1 cellular context compared by ENCODE assay signal in genomic region chr2:54330226-54331094, GRCh38.
TF ChIP-seq lines count a peak whose summit lies in the region.

No MANE protein-coding gene starts in this region.

TF ChIP-seq in HepG2, 621 proteins besides CTCF, POLR2A, EP300 and RAD21 (continued from another document):
- TF ChIP-seq NFAT5 (CRISPR knock-in tag; IDR thresholded peaks at IDR 0.05) (peak; percentile 93), ZBTB49 (CRISPR knock-in tag; IDR thresholded peaks at IDR 0.05; ENCODE audit: borderline replicate concordance) (no peak), MBD4 (IDR thresholded peaks at IDR 0.05; ENCODE audit: borderline replicate concordance, low read length) (no peak), HCFC1 (IDR thresholded peaks at IDR 0.05; ENCODE audit: low read depth, low read length) (no peak; the same call in 1 of the 2 replicates), SNRNP70 (IDR thresholded peaks at IDR 0.05; ENCODE audit: low read depth, low read length) (no peak), CHD4 (IDR thresholded peaks at IDR 0.05; ENCODE audit: borderline replicate concordance, low read length) (no peak), FOXO1 (CRISPR knock-in tag; IDR thresholded peaks at IDR 0.05) (peak; percentile 64; the same call in 1 of the 2 replicates), ZNF790 (CRISPR knock-in tag; IDR thresholded peaks at IDR 0.05; ENCODE audit: borderline replicate concordance) (no peak), ZNF230 (CRISPR knock-in tag; IDR thresholded peaks at IDR 0.05) (peak; percentile 94), NR1H2 (CRISPR knock-in tag; IDR thresholded peaks at IDR 0.05; ENCODE audit: borderline replicate concordance, low read depth) (no peak), E2F1 (CRISPR knock-in tag; IDR thresholded peaks at IDR 0.05) (peak; percentile 68), SATB2 (CRISPR knock-in tag; IDR thresholded peaks at IDR 0.05) (peak; percentile 92), ZNF280B (CRISPR knock-in tag; IDR thresholded peaks at IDR 0.05; ENCODE audit: borderline replicate concordance) (peak; percentile 93), XRCC5 (optimal IDR thresholded peaks at IDR 0.05; ENCODE audit: low read length) (peak; percentile 85), NONO (IDR thresholded peaks at IDR 0.05) (no peak), NONO (CRISPR knock-in tag; conservative IDR thresholded peaks at IDR 0.05) (peak; percentile 77), ZNF614 (CRISPR knock-in tag; IDR thresholded peaks at IDR 0.05; ENCODE audit: borderline replicate concordance) (no peak; the same call in 1 of the 2 replicates), ZNF207 (IDR thresholded peaks at IDR 0.05; ENCODE audit: borderline replicate concordance) (no peak), ZNF33B (CRISPR knock-in tag; IDR thresholded peaks at IDR 0.05) (peak; percentile 96; the same call in 1 of the 2 replicates), ATM (IDR thresholded peaks at IDR 0.05; ENCODE audit: borderline replicate concordance) (no peak), PRDM4 (CRISPR knock-in tag; IDR thresholded peaks at IDR 0.05; ENCODE audit: borderline replicate concordance) (no peak; the same call in 1 of the 2 replicates), HNF4A (CRISPR knock-in tag; IDR thresholded peaks at IDR 0.05) (0 out of 2 replicates have a peak, but pooled peaks have one; percentile 3), SP5 (CRISPR knock-in tag; IDR thresholded peaks at IDR 0.05; ENCODE audit: borderline replicate concordance, low read depth) (0 out of 2 replicates have a peak, but pooled peaks have one; percentile 26), MYC (CRISPR knock-in tag; IDR thresholded peaks at IDR 0.05; ENCODE audit: borderline replicate concordance) (peak; percentile 79; the same call in 1 of the 2 replicates), ZNF777 (CRISPR knock-in tag; IDR thresholded peaks at IDR 0.05) (peak; percentile 98), ZFAT (CRISPR knock-in tag; conservative IDR thresholded peaks at IDR 0.05) (peak; percentile 54; the same call in 1 of the 2 replicates), HNRNPK (IDR thresholded peaks at IDR 0.05; ENCODE audit: low read depth, low read length, poor library complexity, severe bottlenecking) (no peak), KMT2B (CRISPR knock-in tag; IDR thresholded peaks at IDR 0.05) (peak; percentile 76), DRAP1 (CRISPR knock-in tag; IDR thresholded peaks at IDR 0.05) (peak; percentile 53; the same call in 1 of the 2 replicates), KAT8 (CRISPR knock-in tag; IDR thresholded peaks at IDR 0.05) (peak; percentile 78), PLRG1 (conservative IDR thresholded peaks at IDR 0.05) (no peak), ZNF34 (CRISPR knock-in tag; IDR thresholded peaks at IDR 0.05; ENCODE audit: borderline replicate concordance) (peak; percentile 86; the same call in 1 of the 2 replicates), PRDM10 (CRISPR knock-in tag; IDR thresholded peaks at IDR 0.05; ENCODE audit: low read depth) (peak; percentile 85; the same call in 1 of the 2 replicates), FOXJ3 (CRISPR knock-in tag; IDR thresholded peaks at IDR 0.05; ENCODE audit: borderline replicate concordance) (peak; percentile 79), FOXA3 (CRISPR knock-in tag; IDR thresholded peaks at IDR 0.05) (peak; percentile 58; the same call in 1 of the 2 replicates), ZBTB20 (CRISPR knock-in tag; IDR thresholded peaks at IDR 0.05; ENCODE audit: borderline replicate concordance, low read depth) (no peak), MLXIP (CRISPR knock-in tag; IDR thresholded peaks at IDR 0.05; ENCODE audit: borderline replicate concordance) (0 out of 2 replicates have a peak, but pooled peaks have one; percentile 29), BRCA1 (CRISPR knock-in tag; IDR thresholded peaks at IDR 0.05) (no peak)
TF ChIP-seq in HepG2: peak in this region for 377.
